Comparison of ENCODE assay signal across 13 cellular contexts in the genomic region with DNA sequence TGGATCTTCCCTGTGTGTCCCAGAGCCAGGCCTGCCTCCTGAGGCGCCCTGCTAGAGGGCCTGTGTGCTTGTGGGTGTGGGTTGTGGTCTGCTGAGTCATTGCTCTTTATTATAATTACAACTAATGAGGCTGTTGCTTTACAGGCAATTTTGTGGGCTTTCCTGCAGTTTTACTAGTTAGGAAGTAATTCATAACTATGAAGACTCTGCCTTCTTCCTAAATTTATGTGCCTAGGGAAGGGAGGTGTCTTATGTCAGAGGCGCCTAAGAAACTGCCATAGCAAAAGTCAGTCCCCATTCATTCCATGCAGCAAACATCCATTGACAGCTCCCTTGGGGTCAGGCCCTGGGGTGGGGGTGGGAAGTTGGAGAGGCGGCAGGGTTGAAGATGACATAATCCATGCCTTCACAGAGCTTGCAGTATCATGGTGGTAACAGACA.
A peak's percentile ranks its signal among the peaks of the same experiment; 100 is the strongest.
DNase-seq lines count a peak whose midpoint lies in the region; ATAC-seq lines count a peak whose summit lies in the region.
"Had no signal": no experiment of that assay in that cellular context is flagged by ENCODE, and none has a peak within 500 bp of the region (broad histone marks: within the 10 kb centered on the region; RNA-seq: fewer than 3 reads in every experiment).

No MANE protein-coding gene starts in this region.

- no peaks in the 10 kb centered on the region for H3K36me3 ChIP-seq in mesenchymal stem cell (ENCODE audit: control insufficient read depth in 1 of 2, insufficient read depth in 2 of 2, low read depth in 1 of 2, low read length in 2 of 2)

- H3K4me1 ChIP-seq in mesenchymal stem cell (ENCODE audit: control insufficient read depth, insufficient read depth, low read depth, low read length): no peaks in the 10 kb centered on the region
- H3K4me1 ChIP-seq: testis had no signal

- H3K27ac ChIP-seq in mesenchymal stem cell (ENCODE audit: low read length, poor library complexity, severe bottlenecking): no peak overlapping the region
- H3K27ac ChIP-seq: testis had no signal

- H4K8ac ChIP-seq in mesenchymal stem cell (ENCODE audit: low read length): no peak overlapping the region

- no peak overlapping the region for H2BK12ac ChIP-seq in mesenchymal stem cell (ENCODE audit: low read length in 2 of 2)

- no peak overlapping the region for H2AFZ ChIP-seq in mesenchymal stem cell (ENCODE audit: low read depth, low read length)

- H2BK120ac ChIP-seq in mesenchymal stem cell (ENCODE audit: low read depth, low read length): no peak overlapping the region

- no peak overlapping the region for H3K4me2 ChIP-seq in mesenchymal stem cell (ENCODE audit: low read length, poor library complexity, severe bottlenecking)

- peaks cover 8% of the 10 kb centered on the region for H3K9me3 ChIP-seq in mesenchymal stem cell (ENCODE audit: control insufficient read depth, low read length)
- H3K9me3 ChIP-seq: testis had no signal

- DNase-seq in NOMO-1 treated with DMSO at 0.1 percent for 48 hours (lab: John Stamatoyannopoulos, UW; ENCODE audit: unreplicated experiment): peak; percentile 90
- DNase-seq in mesenchymal stem cell: peak; percentile 32
- DNase-seq in NCI-H510A treated with DMSO at 0.1 percent for 48 hours (lab: John Stamatoyannopoulos, UW): no peak
- no peak for DNase-seq in SIG-M5 (lab: John Stamatoyannopoulos, UW)
- no peak for DNase-seq in DMS114 treated with DMSO at 0.1 percent for 48 hours (lab: John Stamatoyannopoulos, UW; ENCODE audit: unreplicated experiment)
- DNase-seq: activated CD4-positive, alpha-beta memory T cell treated with anti-CD3 and anti-CD28 coated beads for 36 hours; activated gamma-delta T cell treated with Interleukin-2 at 50 U/mL for 16 hours; left ventricle myocardium superior; NCI-H1930; testis had no signal

- no peak overlapping the region for H3K4ac ChIP-seq in mesenchymal stem cell (ENCODE audit: low read depth in 1 of 2, low read length in 2 of 2)

- no peak overlapping the region for H3K18ac ChIP-seq in mesenchymal stem cell (ENCODE audit: low read depth in 1 of 2, low read length in 2 of 2)

- H3K4me3 ChIP-seq in mesenchymal stem cell (ENCODE audit: insufficient read depth in 1 of 2, low read depth in 1 of 2, low read length in 2 of 2): no peak overlapping the region
- H3K4me3 ChIP-seq: testis had no signal

- H3K23ac ChIP-seq in mesenchymal stem cell (ENCODE audit: low read length in 2 of 2): no peak overlapping the region

- H4K91ac ChIP-seq in mesenchymal stem cell (ENCODE audit: low read length): no peak overlapping the region

- no peak overlapping the region for H2AK5ac ChIP-seq in mesenchymal stem cell (ENCODE audit: low read length, severe bottlenecking)

- no peak overlapping the region for H2BK5ac ChIP-seq in mesenchymal stem cell (ENCODE audit: low read depth, low read length, poor library complexity, severe bottlenecking)

- no peaks in the 10 kb centered on the region for H3K79me1 ChIP-seq in mesenchymal stem cell (replicated peaks; ENCODE audit: low read length, poor library complexity, severe bottlenecking)

- ATAC-seq in GM18868 (IDR thresholded peaks at IDR 0.05; ENCODE audit: unreplicated experiment) (peak; percentile 77), HG02798 (IDR thresholded peaks at IDR 0.05; ENCODE audit: poor library complexity, unreplicated experiment) (peak; percentile 79), HG03108 (IDR thresholded peaks at IDR 0.05; ENCODE audit: unreplicated experiment) (no peak)
- ATAC-seq: left ventricle myocardium superior had no signal

- no peak overlapping the region for H2BK15ac ChIP-seq in mesenchymal stem cell (ENCODE audit: low read depth, poor library complexity, severe bottlenecking)

- no peak overlapping the region for H3K14ac ChIP-seq in mesenchymal stem cell (ENCODE audit: low read length in 2 of 2)

- no peak overlapping the region for H3K9ac ChIP-seq in mesenchymal stem cell (ENCODE audit: low read length)

- 0% methylated on average over 1 of the region's 3 CpGs for WGBS in mesenchymal stem cell

- H3K27me3 ChIP-seq in mesenchymal stem cell (ENCODE audit: control insufficient read depth in 1 of 2, insufficient read depth in 1 of 2, low read length in 2 of 2): no peaks in the 10 kb centered on the region
- H3K27me3 ChIP-seq: testis had no signal

Comparison
In these comparisons a context has a peak if more than half of its experiments do, and no peak if none do; other contexts are left out.
1. DNase-seq: peak in NOMO-1 treated with DMSO at 0.1 percent for 48 hours (single experiment) and mesenchymal stem cell (single experiment); none in NCI-H510A treated with DMSO at 0.1 percent for 48 hours (single experiment), SIG-M5 (single experiment) and DMS114 treated with DMSO at 0.1 percent for 48 hours (single experiment).